In genomic region chr7:22725585-22725984, GRCh38 we compare ENCODE assay signal across 1 cellular context.
TF ChIP-seq lines count a peak whose summit lies in the region.

No MANE protein-coding gene starts in this region.

TF ChIP-seq in A549, 52 proteins besides CTCF, POLR2A, EP300 and RAD21 (continued from another document):
- TF ChIP-seq E2F6 (IDR thresholded peaks at IDR 0.05; ENCODE audit: borderline replicate concordance, low read depth) (no peak), POLR2AphosphoS2 (conservative IDR thresholded peaks at IDR 0.05; ENCODE audit: low read length) (no peak), CHD4 (IDR thresholded peaks at IDR 0.05; ENCODE audit: borderline replicate concordance) (no peak), NPAS2 (CRISPR knock-in tag; IDR thresholded peaks at IDR 0.05; ENCODE audit: borderline replicate concordance) (no peak), EHF (CRISPR knock-in tag; IDR thresholded peaks at IDR 0.05) (no peak), NFE2L2 (conservative IDR thresholded peaks at IDR 0.05; ENCODE audit: low read length) (no peak)
- TF ChIP-seq, protein P1, sequence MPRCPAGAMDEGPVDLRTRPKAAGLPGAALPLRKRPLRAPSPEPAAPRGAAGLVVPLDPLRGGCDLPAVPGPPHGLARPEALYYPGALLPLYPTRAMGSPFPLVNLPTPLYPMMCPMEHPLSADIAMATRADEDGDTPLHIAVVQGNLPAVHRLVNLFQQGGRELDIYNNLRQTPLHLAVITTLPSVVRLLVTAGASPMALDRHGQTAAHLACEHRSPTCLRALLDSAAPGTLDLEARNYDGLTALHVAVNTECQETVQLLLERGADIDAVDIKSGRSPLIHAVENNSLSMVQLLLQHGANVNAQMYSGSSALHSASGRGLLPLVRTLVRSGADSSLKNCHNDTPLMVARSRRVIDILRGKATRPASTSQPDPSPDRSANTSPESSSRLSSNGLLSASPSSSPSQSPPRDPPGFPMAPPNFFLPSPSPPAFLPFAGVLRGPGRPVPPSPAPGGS (IDR thresholded peaks at IDR 0.05), result no peak
